8 cellular contexts compared by ENCODE assay signal in the genomic region with DNA sequence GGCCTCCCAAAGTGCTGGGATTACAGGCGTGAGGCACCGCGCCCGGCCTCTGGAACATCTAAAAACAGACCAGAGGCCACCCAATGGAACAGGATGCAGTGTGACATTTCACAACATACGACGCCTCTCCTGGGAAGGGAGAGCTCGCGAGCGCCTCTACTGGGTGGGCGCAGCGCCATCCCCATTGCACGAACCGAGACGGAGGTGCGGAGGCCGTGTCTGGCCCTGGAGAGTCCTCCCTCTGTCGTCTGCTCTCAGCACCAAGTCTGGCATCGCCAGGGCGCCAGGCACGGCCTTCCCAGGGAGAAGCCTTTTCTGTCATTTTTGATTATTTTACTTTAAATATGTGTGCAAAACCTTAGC. TPM values are rescaled to one million over a fixed set of nuclear protein-coding genes. Genes with fewer than 3 reads are reported as not detected.
DNase-seq lines count a peak whose midpoint lies in the region; ATAC-seq and TF ChIP-seq lines count a peak whose summit lies in the region.

No MANE protein-coding gene starts in this region.

- no peak overlapping the region for H3K4me3 ChIP-seq in GM12864 (ENCODE audit: low read depth, low read length)
- H3K4me3 ChIP-seq in mesodermal cell (ENCODE audit: extremely low read depth, insufficient read depth, low read length, poor library complexity, severe bottlenecking): peak overlapping the region; percentile 29

- no peaks in the 10 kb centered on the region for H3K27me3 Mint-ChIP-seq in chondrocyte (ENCODE audit: low read depth)
- peaks cover 62% of the 10 kb centered on the region for H3K27me3 Mint-ChIP-seq in activated T-helper 1 cell treated with anti-CD3 and anti-CD28 coated beads, Interleukin-12 subunit alpha, Interleukin-12 subunit beta, Interleukin-2, Interleukin-4 antibody, amounts not matched to agents 30 ng/mL and 10 ng/mL and 1 ng/mL, durations not matched to agents 14 hours and 24 hours and 36 hours (ENCODE audit: insufficient read depth)

- H3K27ac Mint-ChIP-seq in chondrocyte (ENCODE audit: unreplicated experiment): peak overlapping the region; percentile 81
- no peak overlapping the region for H3K27ac Mint-ChIP-seq in activated T-helper 1 cell treated with anti-CD3 and anti-CD28 coated beads, Interleukin-12 subunit alpha, Interleukin-12 subunit beta, Interleukin-2, Interleukin-4 antibody, amounts not matched to agents 30 ng/mL and 10 ng/mL and 1 ng/mL, durations not matched to agents 14 hours and 24 hours and 36 hours

- no peaks in the 10 kb centered on the region for H3K9me3 ChIP-seq in mesodermal cell (ENCODE audit: control insufficient read depth, low read length)

- H3K27ac ChIP-seq in mesodermal cell (ENCODE audit: low read depth, low read length, severe bottlenecking): no peak overlapping the region

- no peaks in the 10 kb centered on the region for H3K36me3 ChIP-seq in mesodermal cell (ENCODE audit: control insufficient read depth, insufficient read depth, low read length)

- peaks cover 41% of the 10 kb centered on the region for H3K4me1 ChIP-seq in mesodermal cell (ENCODE audit: control insufficient read depth, insufficient read depth, low read length, poor library complexity, severe bottlenecking)

- ATAC-seq in HG03460 (IDR thresholded peaks at IDR 0.05; ENCODE audit: unreplicated experiment): no peak

- intact Hi-C loops in activated T-helper 1 cell treated with anti-CD3 and anti-CD28 coated beads, Interleukin-12 subunit alpha, Interleukin-12 subunit beta, Interleukin-2, Interleukin-4 antibody, amounts not matched to agents 30 ng/mL and 10 ng/mL and 1 ng/mL, durations not matched to agents 14 hours and 24 hours and 36 hours (cut with micrococcal nuclease): loop anchor here (5.0 kb wide), 1 partner anchor 505 kb away; no protein-coding TSS in a partner anchor

- DNase-seq in GM12864 (ENCODE audit: low read depth): no peak
- DNase-seq in NCI-H1930 (lab: John Stamatoyannopoulos, UW): peak; percentile 73 to 77
- no peak for DNase-seq in chondrocyte (ENCODE audit: low spot score)
- no peak for DNase-seq in activated T-helper 1 cell treated with anti-CD3 and anti-CD28 coated beads, Interleukin-12 subunit alpha, Interleukin-12 subunit beta, Interleukin-2, Interleukin-4 antibody, amounts not matched to agents 30 ng/mL and 10 ng/mL and 1 ng/mL, durations not matched to agents 14 hours and 24 hours and 36 hours (ENCODE audit: low spot score)
- DNase-seq in OCI-M2 (lab: John Stamatoyannopoulos, UW; ENCODE audit: unreplicated experiment): no peak
- no peak for DNase-seq in occipital lobe (lab: John Stamatoyannopoulos, UW)

- peak; percentile 65 for TF ChIP-seq CTCF in GM12864 (IDR thresholded peaks at IDR 0.05; ENCODE audit: low read depth, low read length, missing control alignments)
- no peak for TF ChIP-seq CTCF in chondrocyte (IDR thresholded peaks at IDR 0.05)

- H3K4me1 Mint-ChIP-seq in chondrocyte (ENCODE audit: low read depth): peaks cover 63% of the 10 kb centered on the region
- no peaks in the 10 kb centered on the region for H3K4me1 Mint-ChIP-seq in activated T-helper 1 cell treated with anti-CD3 and anti-CD28 coated beads, Interleukin-12 subunit alpha, Interleukin-12 subunit beta, Interleukin-2, Interleukin-4 antibody, amounts not matched to agents 30 ng/mL and 10 ng/mL and 1 ng/mL, durations not matched to agents 14 hours and 24 hours and 36 hours (ENCODE audit: low read depth)

- H3K4me3 Mint-ChIP-seq in chondrocyte (ENCODE audit: unreplicated experiment): peak overlapping the region; percentile 76
- H3K4me3 Mint-ChIP-seq in activated T-helper 1 cell treated with anti-CD3 and anti-CD28 coated beads, Interleukin-12 subunit alpha, Interleukin-12 subunit beta, Interleukin-2, Interleukin-4 antibody, amounts not matched to agents 30 ng/mL and 10 ng/mL and 1 ng/mL, durations not matched to agents 14 hours and 24 hours and 36 hours: no peak overlapping the region

- WGBS in mesodermal cell (ENCODE audit: insufficient coverage in 2 of 2), 2 experiments: 65 to 75% methylated on average over 16 to 17 of the region's 20 CpGs

- H3K9me3 Mint-ChIP-seq in chondrocyte (ENCODE audit: low read depth): no peaks in the 10 kb centered on the region
- no peaks in the 10 kb centered on the region for H3K9me3 Mint-ChIP-seq in activated T-helper 1 cell treated with anti-CD3 and anti-CD28 coated beads, Interleukin-12 subunit alpha, Interleukin-12 subunit beta, Interleukin-2, Interleukin-4 antibody, amounts not matched to agents 30 ng/mL and 10 ng/mL and 1 ng/mL, durations not matched to agents 14 hours and 24 hours and 36 hours

- H3K36me3 Mint-ChIP-seq in chondrocyte (ENCODE audit: low read depth): no peaks in the 10 kb centered on the region
- no peaks in the 10 kb centered on the region for H3K36me3 Mint-ChIP-seq in activated T-helper 1 cell treated with anti-CD3 and anti-CD28 coated beads, Interleukin-12 subunit alpha, Interleukin-12 subunit beta, Interleukin-2, Interleukin-4 antibody, amounts not matched to agents 30 ng/mL and 10 ng/mL and 1 ng/mL, durations not matched to agents 14 hours and 24 hours and 36 hours (ENCODE audit: low read depth)

RNA-seq across cellular contexts. Expression of a gene that starts 9.4 kb away (rescaled TPM):
- total RNA-seq in chondrocyte (12.5 to 17.8 TPM (median 16.7 TPM) in 3 replicates), occipital lobe (not detected)
- 4.8 TPM for polyA plus RNA-seq in mesodermal cell (2013, experiment 1 of 2)
- polyA plus RNA-seq in mesodermal cell (2013, experiment 2 of 2): 2.6 TPM
- not detected in 2 replicates for total RNA-seq in activated T-helper 1 cell treated with anti-CD3 and anti-CD28 coated beads, Interleukin-12 subunit alpha, Interleukin-12 subunit beta, Interleukin-2, Interleukin-4 antibody, amounts not matched to agents 30 ng/mL and 10 ng/mL and 1 ng/mL, durations not matched to agents 14 hours and 24 hours and 36 hours

Comparison
In these comparisons a context has a peak if more than half of its experiments do, and no peak if none do; other contexts are left out.
1. DNase-seq: peak in NCI-H1930 (2 of 2); none in GM12864 (single experiment), chondrocyte (single experiment), activated T-helper 1 cell treated with anti-CD3 and anti-CD28 coated beads, Interleukin-12 subunit alpha, Interleukin-12 subunit beta, Interleukin-2, Interleukin-4 antibody, amounts not matched to agents 30 ng/mL and 10 ng/mL and 1 ng/mL, durations not matched to agents 14 hours and 24 hours and 36 hours (single experiment), OCI-M2 (single experiment) and occipital lobe (single experiment).
2. RNA of a gene that starts 9.4 kb away (total RNA-seq): 12.5 to 17.8 TPM in chondrocyte; not detected in activated T-helper 1 cell treated with anti-CD3 and anti-CD28 coated beads, Interleukin-12 subunit alpha, Interleukin-12 subunit beta, Interleukin-2, Interleukin-4 antibody, amounts not matched to agents 30 ng/mL and 10 ng/mL and 1 ng/mL, durations not matched to agents 14 hours and 24 hours and 36 hours and not detected in occipital lobe (single experiment); every median in the first group is over 10 times any median in the second.